26 cellular contexts compared by ENCODE assay signal in the genomic region with DNA sequence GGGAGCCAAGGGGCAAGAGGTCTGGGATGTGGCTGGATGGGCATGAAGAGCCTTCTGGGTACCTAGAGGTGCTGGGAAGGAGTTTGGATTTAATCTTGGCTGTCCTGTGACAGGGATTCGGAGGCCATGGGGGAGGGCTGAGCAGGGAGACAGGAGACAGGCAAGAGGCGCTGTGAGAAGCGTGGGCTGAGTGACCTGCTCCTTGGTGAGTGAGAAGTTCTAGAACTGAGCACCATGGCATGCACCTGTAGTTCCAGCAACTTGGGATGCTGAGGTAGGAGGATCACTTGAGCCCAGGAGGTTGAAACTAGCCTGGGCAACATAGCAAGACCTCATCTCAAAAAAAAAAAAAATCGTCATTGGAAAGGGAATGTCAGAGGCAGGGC.
DNase-seq lines count a peak whose midpoint lies in the region; ATAC-seq, FAIRE-seq and TF ChIP-seq lines count a peak whose summit lies in the region.
"Had no signal": no experiment of that assay in that cellular context is flagged by ENCODE, and none has a peak within 500 bp of the region (broad histone marks: within the 10 kb centered on the region; RNA-seq: fewer than 3 reads in every experiment).

No MANE protein-coding gene starts in this region.

- H2BK12ac ChIP-seq in H9 (ENCODE audit: insufficient read length, low read depth, low read length), result no peak overlapping the region

- no peak overlapping the region for H3K4me2 ChIP-seq in H9 (ENCODE audit: insufficient read depth, insufficient read length, low read length)
- peak overlapping the region; percentile 8 for H3K4me2 ChIP-seq in astrocyte (ENCODE audit: low read length)

- H3K4ac ChIP-seq in H9 (ENCODE audit: low read depth, low read length), result no peak overlapping the region

- intact Hi-C loops in activated CD8-positive, alpha-beta T cell treated with anti-CD3 and anti-CD28 coated beads for 36 hours (cut with micrococcal nuclease), result no loop called here

- H3K4me3 Mint-ChIP-seq in activated CD8-positive, alpha-beta T cell treated with anti-CD3 and anti-CD28 coated beads, Interleukin-2, amount 10 ng/mL, durations not matched to agents 7 days and 5 days, result no peak overlapping the region
- no peak overlapping the region for H3K4me3 Mint-ChIP-seq in activated CD8-positive, alpha-beta T cell treated with anti-CD3 and anti-CD28 coated beads for 36 hours
- H3K4me3 Mint-ChIP-seq in H9 (no peak overlapping the region), astrocyte (ENCODE audit: unreplicated experiment) (no peak overlapping the region)
- peak overlapping the region in 1 of 10 donors; percentile 14 for H3K4me3 Mint-ChIP-seq in naive thymus-derived CD8-positive, alpha-beta T cell
- H3K4me3 Mint-ChIP-seq: activated CD4-positive, alpha-beta T cell treated with anti-CD3 and anti-CD28 coated beads for 36 hours; activated naive CD4-positive, alpha-beta T cell treated with anti-CD3 and anti-CD28 coated beads, Interleukin-2, amount 50 U/mL, for 24 hours had no signal

- no peak overlapping the region for H4K8ac ChIP-seq in H9 (replicated peaks; ENCODE audit: insufficient read length, low read depth, low read length)

- no peak overlapping the region; the same call in 1 of the 2 replicates for H3K14ac ChIP-seq in H9 (ENCODE audit: insufficient read depth, low read length)

- H3K23ac ChIP-seq in H9 (ENCODE audit: insufficient read length, low read depth, low read length), result no peak overlapping the region

- peaks cover 6% of the 10 kb centered on the region for H3K4me1 Mint-ChIP-seq in activated CD8-positive, alpha-beta T cell treated with anti-CD3 and anti-CD28 coated beads, Interleukin-2, amount 10 ng/mL, durations not matched to agents 7 days and 5 days (ENCODE audit: low read depth)
- H3K4me1 Mint-ChIP-seq in activated CD8-positive, alpha-beta T cell treated with anti-CD3 and anti-CD28 coated beads for 36 hours (ENCODE audit: low read depth), result peaks cover 2% of the 10 kb centered on the region
- peaks cover 2 to 7% of the 10 kb centered on the region in 2 experiments; a peak in 2 of 4 replicates for H3K4me1 Mint-ChIP-seq in H9
- H3K4me1 Mint-ChIP-seq in astrocyte (ENCODE audit: low read depth, unreplicated experiment), result peaks cover 17% of the 10 kb centered on the region
- H3K4me1 Mint-ChIP-seq in naive thymus-derived CD8-positive, alpha-beta T cell, result no peaks in the 10 kb centered on the region
- H3K4me1 Mint-ChIP-seq: activated CD4-positive, alpha-beta T cell treated with anti-CD3 and anti-CD28 coated beads for 36 hours; activated naive CD4-positive, alpha-beta T cell treated with anti-CD3 and anti-CD28 coated beads, Interleukin-2, amount 50 U/mL, for 24 hours had no signal

- no peak overlapping the region for H2BK20ac ChIP-seq in H9 (ENCODE audit: low read depth, low read length, poor library complexity, severe bottlenecking)

- peaks cover 36% of the 10 kb centered on the region for H3K36me3 Mint-ChIP-seq in activated CD8-positive, alpha-beta T cell treated with anti-CD3 and anti-CD28 coated beads, Interleukin-2, amount 10 ng/mL, durations not matched to agents 7 days and 5 days (ENCODE audit: low read depth)
- H3K36me3 Mint-ChIP-seq in activated CD8-positive, alpha-beta T cell treated with anti-CD3 and anti-CD28 coated beads for 36 hours (ENCODE audit: low read depth), result peaks cover 4% of the 10 kb centered on the region
- H3K36me3 Mint-ChIP-seq in H9 (ENCODE audit: insufficient read depth in 1 of 3, low read depth in 3 of 3) (peaks cover 27 to 51% (median 44%) of the 10 kb centered on the region in 3 experiments; a peak in 6 of 7 replicates), astrocyte (ENCODE audit: low read depth, unreplicated experiment) (peaks cover 32% of the 10 kb centered on the region)
- peaks cover 0 to 53% (median 8%) of the 10 kb centered on the region in 3 donors for H3K36me3 Mint-ChIP-seq in naive thymus-derived CD8-positive, alpha-beta T cell

- no peak overlapping the region for H2AFZ ChIP-seq in H9 (ENCODE audit: low read length)
- no peak overlapping the region for H2AFZ ChIP-seq in astrocyte (ENCODE audit: low read depth, low read length)

- H3T11ph ChIP-seq in H9 (ENCODE audit: low read length), result no peak overlapping the region

- H3K27ac Mint-ChIP-seq in activated CD8-positive, alpha-beta T cell treated with anti-CD3 and anti-CD28 coated beads, Interleukin-2, amount 10 ng/mL, durations not matched to agents 7 days and 5 days, result peak overlapping the region; percentile 39
- no peak overlapping the region for H3K27ac Mint-ChIP-seq in activated CD8-positive, alpha-beta T cell treated with anti-CD3 and anti-CD28 coated beads for 36 hours
- peak overlapping the region in 2 of 3 experiments; percentile 58 to 96; a peak in 3 of 7 replicates for H3K27ac Mint-ChIP-seq in H9
- H3K27ac Mint-ChIP-seq in astrocyte (ENCODE audit: unreplicated experiment), result no peak overlapping the region
- H3K27ac Mint-ChIP-seq in naive thymus-derived CD8-positive, alpha-beta T cell, result peak overlapping the region in 6 of 10 donors; percentile 29 to 66 (median 40)
- H3K27ac Mint-ChIP-seq: activated CD4-positive, alpha-beta T cell treated with anti-CD3 and anti-CD28 coated beads for 36 hours; activated naive CD4-positive, alpha-beta T cell treated with anti-CD3 and anti-CD28 coated beads, Interleukin-2, amount 50 U/mL, for 24 hours had no signal

- FAIRE-seq in astrocyte (lab: Jason Lieb, UNC), result no peak

- H3K27ac ChIP-seq in H9 (ENCODE audit: insufficient read length, low read depth, low read length) (no peak overlapping the region), astrocyte (ENCODE audit: low read depth, low read length) (no peak overlapping the region)
- H3K27ac ChIP-seq: 22Rv1, C4-2B, coronary artery, prostate gland, sigmoid colon, upper lobe of left lung had no signal

- ATAC-seq in activated CD8-positive, alpha-beta T cell treated with anti-CD3 and anti-CD28 coated beads, Interleukin-2, amount 10 ng/mL, durations not matched to agents 7 days and 5 days, result no peak
- ATAC-seq in activated CD8-positive, alpha-beta T cell treated with anti-CD3 and anti-CD28 coated beads for 36 hours, result no peak
- no peak for ATAC-seq in naive thymus-derived CD8-positive, alpha-beta T cell
- ATAC-seq: activated CD4-positive, alpha-beta T cell treated with anti-CD3 and anti-CD28 coated beads for 36 hours; left lobe of liver; Panc1 had no signal

- H3K56ac ChIP-seq in H9 (ENCODE audit: insufficient read length, low read depth, low read length), result no peak overlapping the region

- H3K9ac ChIP-seq in H9 (ENCODE audit: extremely low read depth, insufficient read length, low read length), result no peak overlapping the region
- no peak overlapping the region for H3K9ac ChIP-seq in astrocyte (ENCODE audit: low read length)

- no peaks in the 10 kb centered on the region for H4K20me1 ChIP-seq in H9 (ENCODE audit: control insufficient read depth, insufficient read depth, insufficient read length)
- no peaks in the 10 kb centered on the region for H4K20me1 ChIP-seq in astrocyte (ENCODE audit: insufficient read depth, low read length)

- no peak overlapping the region for H2BK15ac ChIP-seq in H9 (ENCODE audit: low read depth, low read length)

- no peak overlapping the region for H2AK5ac ChIP-seq in H9 (ENCODE audit: insufficient read length, low read length)

- no CpG with 5 or more reads among the region's 4 CpGs for WGBS in H9 (ENCODE audit: extremely low coverage, insufficient read length, low lambda C conversion rate)

- no peak overlapping the region for H4K5ac ChIP-seq in H9 (ENCODE audit: insufficient read length, low read depth, low read length)

- H3K36me3 ChIP-seq in astrocyte (ENCODE audit: insufficient read depth, low read length), result no peaks in the 10 kb centered on the region

- CTCF ChIA-PET in activated CD8-positive, alpha-beta T cell treated with anti-CD3 and anti-CD28 coated beads, Interleukin-2, amount 10 ng/mL, durations not matched to agents 7 days and 5 days (lab: Charles Lee), result no interaction called here
- CTCF ChIA-PET in activated CD8-positive, alpha-beta T cell treated with anti-CD3 and anti-CD28 coated beads for 36 hours (lab: Charles Lee), result interaction anchor here (1.7 kb wide), 1 partner anchor 297 kb away, joined by 4 read pairs; no protein-coding TSS in a partner anchor

- POLR2A ChIA-PET in activated CD8-positive, alpha-beta T cell treated with anti-CD3 and anti-CD28 coated beads, Interleukin-2, amount 10 ng/mL, durations not matched to agents 7 days and 5 days (lab: Charles Lee), result no interaction called here
- POLR2A ChIA-PET in activated CD8-positive, alpha-beta T cell treated with anti-CD3 and anti-CD28 coated beads for 36 hours (lab: Charles Lee), result no interaction called here
- POLR2A ChIA-PET in naive thymus-derived CD8-positive, alpha-beta T cell (lab: Charles Lee), result no interaction called here

- H3K27me3 Mint-ChIP-seq in activated CD8-positive, alpha-beta T cell treated with anti-CD3 and anti-CD28 coated beads, Interleukin-2, amount 10 ng/mL, durations not matched to agents 7 days and 5 days (ENCODE audit: low read depth), result no peaks in the 10 kb centered on the region
- no peaks in the 10 kb centered on the region for H3K27me3 Mint-ChIP-seq in activated CD8-positive, alpha-beta T cell treated with anti-CD3 and anti-CD28 coated beads for 36 hours
- H3K27me3 Mint-ChIP-seq in H9 (ENCODE audit: low read depth), result no peaks in the 10 kb centered on the region
- no peaks in the 10 kb centered on the region for H3K27me3 Mint-ChIP-seq in astrocyte (ENCODE audit: low read depth, unreplicated experiment)
- H3K27me3 Mint-ChIP-seq in naive thymus-derived CD8-positive, alpha-beta T cell, result no peaks in the 10 kb centered on the region
- H3K27me3 Mint-ChIP-seq: activated CD4-positive, alpha-beta T cell treated with anti-CD3 and anti-CD28 coated beads for 36 hours; activated naive CD4-positive, alpha-beta T cell treated with anti-CD3 and anti-CD28 coated beads, Interleukin-2, amount 50 U/mL, for 24 hours had no signal

- no peaks in the 10 kb centered on the region for H3K4me1 ChIP-seq in H9 (ENCODE audit: insufficient read depth, low read length)
- H3K4me1 ChIP-seq in astrocyte (ENCODE audit: insufficient read depth, low read length), result peaks cover 20% of the 10 kb centered on the region
- H3K4me1 ChIP-seq: prostate gland had no signal

- H3K79me1 ChIP-seq in H9 (ENCODE audit: insufficient read depth, low read depth, low read length, poor library complexity, severe bottlenecking), result no peaks in the 10 kb centered on the region

- H3K9me3 ChIP-seq in H9 (ENCODE audit: control insufficient read depth, low read depth, low read length) (no peaks in the 10 kb centered on the region), astrocyte (ENCODE audit: insufficient read depth, low read depth, low read length) (no peaks in the 10 kb centered on the region)
- H3K9me3 ChIP-seq: prostate gland, sigmoid colon, upper lobe of left lung had no signal

- no peaks in the 10 kb centered on the region for H3K9me3 Mint-ChIP-seq in activated CD8-positive, alpha-beta T cell treated with anti-CD3 and anti-CD28 coated beads, Interleukin-2, amount 10 ng/mL, durations not matched to agents 7 days and 5 days (ENCODE audit: insufficient read depth)
- no peaks in the 10 kb centered on the region for H3K9me3 Mint-ChIP-seq in activated CD8-positive, alpha-beta T cell treated with anti-CD3 and anti-CD28 coated beads for 36 hours
- H3K9me3 Mint-ChIP-seq in H9 (no peaks in the 10 kb centered on the region), astrocyte (ENCODE audit: unreplicated experiment) (no peaks in the 10 kb centered on the region)
- no peaks in the 10 kb centered on the region for H3K9me3 Mint-ChIP-seq in naive thymus-derived CD8-positive, alpha-beta T cell
- H3K9me3 Mint-ChIP-seq: activated naive CD4-positive, alpha-beta T cell treated with anti-CD3 and anti-CD28 coated beads, Interleukin-2, amount 50 U/mL, for 24 hours had no signal

- no peak overlapping the region for H3K18ac ChIP-seq in H9 (ENCODE audit: insufficient read length, low read depth, low read length)

- H2BK5ac ChIP-seq in H9 (ENCODE audit: insufficient read length, low read length), result no peak overlapping the region

- TF ChIP-seq CTCF in activated CD8-positive, alpha-beta T cell treated with anti-CD3 and anti-CD28 coated beads for 36 hours (IDR thresholded peaks at IDR 0.05), result no peak
- TF ChIP-seq CTCF in H9 (conservative IDR thresholded peaks at IDR 0.05) (no peak), astrocyte (IDR thresholded peaks at IDR 0.05; ENCODE audit: insufficient read depth, low read depth, low read length) (no peak)

- DNase-seq in activated CD8-positive, alpha-beta T cell treated with anti-CD3 and anti-CD28 coated beads, Interleukin-2, amount 10 ng/mL, durations not matched to agents 7 days and 5 days, result no peak
- no peak for DNase-seq in activated CD8-positive, alpha-beta T cell treated with anti-CD3 and anti-CD28 coated beads for 36 hours
- no peak for DNase-seq in H9
- DNase-seq in astrocyte (ENCODE audit: low read depth), result no peak
- DNase-seq in naive thymus-derived CD8-positive, alpha-beta T cell, result no peak
- DNase-seq in NCI-H2029 treated with DMSO at 0.1 percent for 48 hours (lab: John Stamatoyannopoulos, UW), result no peak
- DNase-seq in NCI-H1417 (lab: John Stamatoyannopoulos, UW), result no peak
- no peak for DNase-seq in mucosa of gallbladder (ENCODE audit: low spot score)
- DNase-seq: activated CD4-positive, alpha-beta T cell treated with anti-CD3 and anti-CD28 coated beads for 36 hours; activated T-cell treated with anti-CD3 and anti-CD28 coated beads, Interleukin-2, amount 50 U/mL, for 48 hours; anterior cingulate cortex; effector CD8-positive, alpha-beta T cell; Kasumi-1; MV-4-11; SHP77 treated with DMSO at 0.1 percent for 48 hours; sigmoid colon; stimulated activated CD4-positive, alpha-beta T cell treated with anti-CD3 and anti-CD28 coated beads, Interleukin-4, amount 100 ng/mL, for 24 hours; substantia nigra had no signal

- H3K23me2 ChIP-seq in H9 (ENCODE audit: insufficient read length, low read depth, low read length, poor library complexity, severe bottlenecking), result no peaks in the 10 kb centered on the region

- H3K27me3 ChIP-seq in H9 (ENCODE audit: insufficient read depth, low read length) (no peaks in the 10 kb centered on the region), astrocyte (ENCODE audit: insufficient read depth, low read length) (no peaks in the 10 kb centered on the region)
- H3K27me3 ChIP-seq: sigmoid colon, upper lobe of left lung had no signal

- H2BK120ac ChIP-seq in H9 (ENCODE audit: low read depth, low read length, poor library complexity, severe bottlenecking), result no peak overlapping the region

- no peak overlapping the region for H4K91ac ChIP-seq in H9 (ENCODE audit: insufficient read length, low read depth, low read length)

- H3K79me2 ChIP-seq in H9 (ENCODE audit: insufficient read depth, low read length) (no peaks in the 10 kb centered on the region), astrocyte (ENCODE audit: insufficient read depth, low read length) (no peaks in the 10 kb centered on the region)

- no peak overlapping the region for H3K4me3 ChIP-seq in astrocyte (ENCODE audit: insufficient read depth, low read depth, low read length)
- H3K4me3 ChIP-seq: coronary artery, prostate gland, sigmoid colon, upper lobe of left lung had no signal

Comparison
In these comparisons a context has a peak if more than half of its experiments do, and no peak if none do; other contexts are left out.
1. H3K27ac Mint-ChIP-seq: peak in activated CD8-positive, alpha-beta T cell treated with anti-CD3 and anti-CD28 coated beads, Interleukin-2, amount 10 ng/mL, durations not matched to agents 7 days and 5 days (single experiment), H9 (2 of 3) and naive thymus-derived CD8-positive, alpha-beta T cell (6 of 10); none in activated CD8-positive, alpha-beta T cell treated with anti-CD3 and anti-CD28 coated beads for 36 hours (single experiment) and astrocyte (single experiment).